ENCODE assay signal across 8 cellular contexts in the genomic region with DNA sequence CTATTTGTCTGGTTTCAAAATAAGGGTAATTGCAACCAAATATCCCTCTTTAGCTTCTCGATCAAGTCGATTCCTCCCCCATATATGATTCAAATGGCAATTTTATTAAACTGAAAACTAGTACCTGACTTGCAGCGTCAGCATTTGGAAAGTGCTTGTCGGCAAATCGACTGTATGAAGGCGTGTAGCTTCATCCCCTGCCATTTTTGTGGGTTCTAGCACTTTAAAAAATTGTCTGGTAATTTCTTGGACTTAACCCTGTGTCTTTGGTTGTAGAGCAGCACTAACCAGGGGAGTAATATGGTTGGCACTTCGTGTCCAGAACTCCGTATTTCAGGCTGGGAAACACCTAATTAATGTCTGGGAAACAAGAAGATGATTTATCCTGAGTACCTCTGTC. TPM values are rescaled to one million over a fixed set of nuclear protein-coding genes. Genes with fewer than 3 reads are reported as not detected.
A peak's percentile ranks its signal among the peaks of the same experiment; 100 is the strongest.
DNase-seq lines count a peak whose midpoint lies in the region; ATAC-seq and TF ChIP-seq lines count a peak whose summit lies in the region.

No MANE protein-coding gene starts in this region.

- no peaks in the 10 kb centered on the region for H3K9me2 ChIP-seq in DOHH2 (replicated peaks; ENCODE audit: control insufficient read depth, low read length)

- peak overlapping the region; percentile 14 for H2AFZ ChIP-seq in fibroblast of lung (ENCODE audit: low read length)

- H4K20me1 ChIP-seq in DOHH2 (ENCODE audit: control insufficient read depth, insufficient read depth, low read depth, low read length) (no peaks in the 10 kb centered on the region), fibroblast of lung (ENCODE audit: control insufficient read depth, extremely low read depth, insufficient read depth, low read length) (no peaks in the 10 kb centered on the region)

- DNase-seq in RPMI8226 (peak; percentile 75), fibroblast of lung (ENCODE audit: low read depth in 2 of 2) (peak in 1 of 2 donors; percentile 40), progenitor cell of endocrine pancreas (ENCODE audit: low spot score, unreplicated experiment) (no peak), NCI-H748 (lab: John Stamatoyannopoulos, UW; ENCODE audit: unreplicated experiment) (no peak), NCI-H2107 (lab: John Stamatoyannopoulos, UW) (no peak), Ammon's horn (ENCODE audit: low spot score) (no peak), left colon (no peak)

- intact Hi-C loops in left colon (cut with DNase I, micrococcal nuclease), result no loop called here

- H3K36me3 Mint-ChIP-seq in progenitor cell of endocrine pancreas (ENCODE audit: insufficient read depth), result no peaks in the 10 kb centered on the region

- H3K36me3 ChIP-seq in DOHH2 (ENCODE audit: control insufficient read depth, low read length) (peaks cover 58% of the 10 kb centered on the region), fibroblast of lung (ENCODE audit: control insufficient read depth, insufficient read depth, low read length) (no peaks in the 10 kb centered on the region)

- H3K9ac ChIP-seq in fibroblast of lung (ENCODE audit: insufficient read depth, low read length), result no peak overlapping the region

- H3F3A ChIP-seq in DOHH2 (ENCODE audit: control insufficient read depth, insufficient read depth), result no peaks in the 10 kb centered on the region

- H3K9me3 Mint-ChIP-seq in progenitor cell of endocrine pancreas (ENCODE audit: low read depth), result peaks cover 3% of the 10 kb centered on the region

- H3K27ac ChIP-seq in DOHH2 (ENCODE audit: low read depth, low read length) (peak overlapping the region; percentile 79), fibroblast of lung (ENCODE audit: insufficient read depth, low read length) (peak overlapping the region; percentile 85)

- peaks cover 9% of the 10 kb centered on the region for H3K4me1 Mint-ChIP-seq in progenitor cell of endocrine pancreas (ENCODE audit: low read depth)

- H3K9me3 ChIP-seq in DOHH2 (ENCODE audit: control insufficient read depth, insufficient read depth, low read length) (peaks cover 7% of the 10 kb centered on the region; the same call in 1 of the 2 replicates), fibroblast of lung (ENCODE audit: control insufficient read depth, insufficient read depth, low read depth, low read length) (no peaks in the 10 kb centered on the region)

- peak overlapping the region; percentile 70 for H3K4me3 Mint-ChIP-seq in progenitor cell of endocrine pancreas (ENCODE audit: low read depth)

- no peak overlapping the region for H3K27ac Mint-ChIP-seq in progenitor cell of endocrine pancreas

- H3K4me1 ChIP-seq in DOHH2 (ENCODE audit: control insufficient read depth, low read length) (peaks cover 36% of the 10 kb centered on the region), fibroblast of lung (ENCODE audit: control insufficient read depth, extremely low read depth, insufficient read depth, low read length) (peaks cover 2% of the 10 kb centered on the region)

- H3K4me3 ChIP-seq in DOHH2 (ENCODE audit: low read length), result peak overlapping the region; percentile 87
- H3K4me3 ChIP-seq in fibroblast of lung (replicated peaks in 1 of 4; ENCODE audit: control extremely low read depth in 1 of 4, insufficient read depth in 1 of 4, low read depth in 3 of 4, low read length in 4 of 4), result peak overlapping the region; percentile 82 to 89 (median 88)

- no peak for ATAC-seq in left colon

- TF ChIP-seq CTCF in DOHH2 (IDR thresholded peaks at IDR 0.05; ENCODE audit: low read depth, low read length, poor library complexity, severe bottlenecking), result no peak
- no peak for TF ChIP-seq CTCF in fibroblast of lung (conservative IDR thresholded peaks at IDR 0.05 in 1 of 2, IDR thresholded peaks at IDR 0.05 in 1 of 2; ENCODE audit: low read depth in 1 of 2, low read length in 2 of 2)
- TF ChIP-seq CTCF in progenitor cell of endocrine pancreas (IDR thresholded peaks at IDR 0.05; ENCODE audit: unreplicated experiment), result no peak

- H3K27me3 Mint-ChIP-seq in progenitor cell of endocrine pancreas, result peaks cover 66% of the 10 kb centered on the region

- H3K79me2 ChIP-seq in DOHH2 (ENCODE audit: control insufficient read depth, low read length), result peaks cover 64% of the 10 kb centered on the region
- peaks cover 10% of the 10 kb centered on the region for H3K79me2 ChIP-seq in fibroblast of lung (ENCODE audit: control insufficient read depth, insufficient read depth, low read length)

- H3K4me2 ChIP-seq in DOHH2 (ENCODE audit: low read length) (peak overlapping the region; percentile 98), fibroblast of lung (ENCODE audit: extremely low read depth, insufficient read depth, low read length) (peak overlapping the region; percentile 75)

- no peaks in the 10 kb centered on the region for H3K27me3 ChIP-seq in DOHH2 (ENCODE audit: control insufficient read depth, low read length)
- no peaks in the 10 kb centered on the region for H3K27me3 ChIP-seq in fibroblast of lung (ENCODE audit: control insufficient read depth, insufficient read depth, low read length)

RNA-seq across cellular contexts. Expression of a gene that starts 0.6 kb away (rescaled TPM):
- total RNA-seq in fibroblast of lung (152 and 451 TPM in 2 replicates), progenitor cell of endocrine pancreas (0.93 TPM in 2 replicates), left colon (1 to 10 TPM; 1.1 to 1.8 TPM)
- 89.3 and 137 TPM in 2 replicates for polyA plus RNA-seq in fibroblast of lung
- 66.6 and 96.4 TPM in 2 replicates for polyA plus RNA-seq in fibroblast of lung (2012)
- 57.4 and 71.7 TPM in 2 replicates for polyA minus RNA-seq in fibroblast of lung (ENCODE audit: low replicate concordance)

Comparison
In these comparisons a context has a peak if more than half of its experiments do, and no peak if none do; other contexts are left out.
1. RNA of a gene that starts 0.6 kb away (total RNA-seq): 152 to 451 TPM in fibroblast of lung; 1.1 to 1.8 TPM in left colon and 0.93 TPM in progenitor cell of endocrine pancreas; every median in the first group is over 10 times any median in the second.